ENCODE assay signal across 12 cellular contexts in the genomic region with DNA sequence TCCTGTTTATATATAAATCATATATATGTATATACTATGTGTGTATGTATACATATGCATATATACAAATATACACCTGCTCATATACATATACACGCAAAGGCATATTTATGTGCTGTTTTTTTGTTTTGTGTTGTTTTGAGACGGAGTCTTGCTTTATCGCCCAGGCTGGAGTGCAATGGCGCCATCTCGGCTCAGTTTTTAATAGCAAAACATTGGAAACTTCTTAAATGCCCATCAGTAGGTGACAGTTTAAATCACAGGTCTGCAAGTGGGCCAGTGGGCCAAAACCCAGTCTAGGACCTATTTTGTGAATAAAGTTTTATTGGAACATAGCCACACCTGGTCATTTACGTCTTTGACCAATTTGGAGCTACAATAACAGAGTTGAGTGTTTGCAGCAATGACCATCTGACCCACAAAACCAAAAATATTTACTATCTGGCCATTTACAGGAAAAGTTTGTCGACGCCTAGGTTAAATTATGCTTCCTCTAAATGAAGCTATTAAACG.
DNase-seq lines count a peak whose midpoint lies in the region; ATAC-seq and TF ChIP-seq lines count a peak whose summit lies in the region.
"Had no signal": no experiment of that assay in that cellular context is flagged by ENCODE, and none has a peak within 500 bp of the region (broad histone marks: within the 10 kb centered on the region; RNA-seq: fewer than 3 reads in every experiment).

No MANE protein-coding gene starts in this region.

- ATAC-seq in Right ventricle myocardium inferior, result no peak

- intact Hi-C loops in cardiac septum (cut with DNase I), result loop anchor here (2.0 to 5.0 kb wide), 4 partner anchors 78 to 384 kb away; a partner anchor contains a TSS
- intact Hi-C loops in Right ventricle myocardium inferior (cut with DNase I), result loop anchor here (5.0 kb wide), 4 partner anchors 51 to 384 kb away; a partner anchor contains a TSS
- intact Hi-C loops in esophagus squamous epithelium (cut with DNase I), result loop anchor here (10.0 kb wide), 2 partner anchors 78 to 382 kb away; a partner anchor contains a TSS
- intact Hi-C loops in vagina (cut with DNase I), result loop anchor here (5.0 kb wide), 1 partner anchor 51 kb away; no protein-coding TSS in a partner anchor

- TF ChIP-seq CTCF in esophagus squamous epithelium (IDR thresholded peaks at IDR 0.05) (no peak), parathyroid adenoma (IDR thresholded peaks at IDR 0.05) (no peak), vagina (IDR thresholded peaks at IDR 0.05) (no peak)

- TF ChIP-seq POLR2A in esophagus squamous epithelium (IDR thresholded peaks at IDR 0.05), result no peak
- no peak for TF ChIP-seq POLR2A in vagina (IDR thresholded peaks at IDR 0.05)

- no peak overlapping the region for H3K4me2 ChIP-seq in parathyroid adenoma (ENCODE audit: low read length)

- 85 to 88% methylated on average over 9 of the region's 9 CpGs for WGBS in esophagus squamous epithelium, 2 donors

- peaks cover 18 to 32% (median 26%) of the 10 kb centered on the region in 3 donors for H3K4me1 ChIP-seq in esophagus squamous epithelium
- peaks cover 3% of the 10 kb centered on the region for H3K4me1 ChIP-seq in parathyroid adenoma
- H3K4me1 ChIP-seq in vagina, result peaks cover 28% of the 10 kb centered on the region

- H3K79me2 ChIP-seq in parathyroid adenoma, result no peaks in the 10 kb centered on the region

- H3K27me3 ChIP-seq in esophagus squamous epithelium (no peaks in the 10 kb centered on the region), parathyroid adenoma (ENCODE audit: control insufficient read depth, insufficient read depth, low read length) (no peaks in the 10 kb centered on the region), vagina (no peaks in the 10 kb centered on the region)

- no peak overlapping the region for H3K9ac ChIP-seq in parathyroid adenoma

- peak overlapping the region; percentile 91 to 96 (median 95) for H3K27ac ChIP-seq in esophagus squamous epithelium
- H3K27ac ChIP-seq in parathyroid adenoma, result peak overlapping the region; percentile 67
- H3K27ac ChIP-seq in vagina, result peak overlapping the region; percentile 87

- H3K4me3 ChIP-seq in esophagus squamous epithelium, result no peak overlapping the region
- no peak overlapping the region for H3K4me3 ChIP-seq in parathyroid adenoma (ENCODE audit: low read depth, low read length)
- H3K4me3 ChIP-seq in vagina, result no peak overlapping the region

- DNase-seq in cardiac septum (ENCODE audit: low spot score), result peak; percentile 33
- DNase-seq in Right ventricle myocardium inferior (ENCODE audit: missing footprints), result no peak
- no peak for DNase-seq in esophagus squamous epithelium (lab: John Stamatoyannopoulos, UW)
- no peak for DNase-seq in vagina (ENCODE audit: extremely low spot score in 2 of 2)
- DNase-seq in stimulated activated naive CD4-positive, alpha-beta T cell treated with Interleukin-2 at 50 U/mL for 16 hours (lab: John Stamatoyannopoulos, UW), result no peak
- DNase-seq in RKO (ENCODE audit: low spot score), result no peak
- DNase-seq in activated gamma-delta T cell treated with Interleukin-2 at 50 U/mL for 16 hours, result no peak
- DNase-seq: activated T-cell treated with anti-CD3 and anti-CD28 coated beads, Interleukin-2, amount 50 U/mL, for 48 hours; Karpas-422; midbrain; NCI-H187 treated with DMSO at 0.1 percent for 48 hours had no signal

- H3K36me3 ChIP-seq in esophagus squamous epithelium, result no peaks in the 10 kb centered on the region
- no peaks in the 10 kb centered on the region for H3K36me3 ChIP-seq in parathyroid adenoma (ENCODE audit: control insufficient read depth, insufficient read depth, low read length)
- H3K36me3 ChIP-seq in vagina, result no peaks in the 10 kb centered on the region

- no peak overlapping the region for H2AFZ ChIP-seq in parathyroid adenoma

- no peaks in the 10 kb centered on the region for H3K9me3 ChIP-seq in esophagus squamous epithelium
- H3K9me3 ChIP-seq in parathyroid adenoma (ENCODE audit: control insufficient read depth, low read length), result no peaks in the 10 kb centered on the region
- no peaks in the 10 kb centered on the region for H3K9me3 ChIP-seq in vagina
